Comparison of ENCODE assay signal across 21 cellular contexts in genomic region chr14:90058876-90059458, GRCh38. TPM values are rescaled to one million over a fixed set of nuclear protein-coding genes. Genes with fewer than 3 reads are reported as not detected.
A peak's percentile ranks its signal among the peaks of the same experiment; 100 is the strongest.
DNase-seq lines count a peak whose midpoint lies in the region; ATAC-seq and TF ChIP-seq lines count a peak whose summit lies in the region.
"Had no signal": no experiment of that assay in that cellular context is flagged by ENCODE, and none has a peak within 500 bp of the region (broad histone marks: within the 10 kb centered on the region; RNA-seq: fewer than 3 reads in every experiment).

No MANE protein-coding gene starts in this region.

- H3K4me1 Mint-ChIP-seq in activated CD8-positive, alpha-beta memory T cell treated with anti-CD3 and anti-CD28 coated beads, Interleukin-2, amount 10 ng/mL, durations not matched to agents 7 days and 5 days = peaks cover 24% of the 10 kb centered on the region
- H3K4me1 Mint-ChIP-seq in neural crest cell = peaks cover 12% of the 10 kb centered on the region

- no peaks in the 10 kb centered on the region for H4K20me1 ChIP-seq in PC-9 (ENCODE audit: insufficient read depth)

- H3K9me3 Mint-ChIP-seq in activated CD8-positive, alpha-beta memory T cell treated with anti-CD3 and anti-CD28 coated beads, Interleukin-2, amount 10 ng/mL, durations not matched to agents 7 days and 5 days (ENCODE audit: low read depth) = no peaks in the 10 kb centered on the region
- H3K9me3 Mint-ChIP-seq in neural crest cell = no peaks in the 10 kb centered on the region
- H3K9me3 Mint-ChIP-seq: activated naive CD4-positive, alpha-beta T cell treated with anti-CD3 and anti-CD28 coated beads, Interleukin-2, amount 10 ng/mL, durations not matched to agents 7 days and 5 days; stimulated activated naive CD8-positive, alpha-beta T cell treated with anti-CD3 and anti-CD28 coated beads, Interleukin-15, amount 100 ng/mL, for 72 hours had no signal

- intact Hi-C loops in PC-9 (cut with micrococcal nuclease; ENCODE audit: unreplicated experiment) = no loop called here

- TF ChIP-seq CTCF in neural crest cell (conservative IDR thresholded peaks at IDR 0.05) (no peak), PC-9 (conservative IDR thresholded peaks at IDR 0.05) (no peak)

- peaks cover 76% of the 10 kb centered on the region for H3K27me3 Mint-ChIP-seq in activated CD8-positive, alpha-beta memory T cell treated with anti-CD3 and anti-CD28 coated beads, Interleukin-2, amount 10 ng/mL, durations not matched to agents 7 days and 5 days
- H3K27me3 Mint-ChIP-seq in neural crest cell (ENCODE audit: low read depth) = peaks cover 93% of the 10 kb centered on the region

- H3K79me2 ChIP-seq in PC-9 (ENCODE audit: low read depth) = no peaks in the 10 kb centered on the region

- no peaks in the 10 kb centered on the region for H3K36me3 Mint-ChIP-seq in activated CD8-positive, alpha-beta memory T cell treated with anti-CD3 and anti-CD28 coated beads, Interleukin-2, amount 10 ng/mL, durations not matched to agents 7 days and 5 days
- no peaks in the 10 kb centered on the region for H3K36me3 Mint-ChIP-seq in neural crest cell (ENCODE audit: low read depth)
- H3K36me3 Mint-ChIP-seq: activated naive CD4-positive, alpha-beta T cell treated with anti-CD3 and anti-CD28 coated beads, Interleukin-2, amount 10 ng/mL, durations not matched to agents 7 days and 5 days had no signal

- no peaks in the 10 kb centered on the region for H3K9me2 ChIP-seq in PC-9 (ENCODE audit: insufficient read depth)

- no peak overlapping the region for H3K4me2 ChIP-seq in PC-9

- no peaks in the 10 kb centered on the region for H3K36me3 ChIP-seq in PC-9 (ENCODE audit: low read depth)

- no peaks in the 10 kb centered on the region for H3F3A ChIP-seq in PC-9 (ENCODE audit: insufficient read depth, low read depth)

- POLR2A ChIA-PET in PC-9 (lab: Charles Lee; ENCODE audit: unreplicated experiment) = no interaction called here

- no peak for DNase-seq in activated CD8-positive, alpha-beta memory T cell treated with anti-CD3 and anti-CD28 coated beads, Interleukin-2, amount 10 ng/mL, durations not matched to agents 7 days and 5 days
- DNase-seq in activated CD8-positive, alpha-beta memory T cell treated with anti-CD3 and anti-CD28 coated beads for 24 hours = no peak
- peak; percentile 30 for DNase-seq in NAMALWA (ENCODE audit: low spot score)
- peak; percentile 14 for DNase-seq in amniotic epithelial cell (ENCODE audit: low read depth)
- DNase-seq in neural crest cell (ENCODE audit: low read depth, low spot score) = no peak
- no peak for DNase-seq in globus pallidus (ENCODE audit: low spot score)
- DNase-seq in PC-9 = no peak
- DNase-seq in NCI-H1436 (lab: John Stamatoyannopoulos, UW) = no peak
- DNase-seq: activated CD4-positive, CD25-positive, alpha-beta regulatory T cell; activated naive CD4-positive, alpha-beta T cell treated with anti-CD3 and anti-CD28 coated beads, Interleukin-2, amount 10 ng/mL, durations not matched to agents 7 days and 5 days; effector CD8-positive, alpha-beta T cell; GF-D8; hypothalamus; left cardiac atrium; mucosa of descending colon; NCI-H187 treated with DMSO at 0.1 percent for 48 hours; NCI-H524; stimulated activated CD4-positive, alpha-beta T cell treated with anti-CD3 and anti-CD28 coated beads, Interleukin-12 subunit alpha, Interleukin-12 subunit beta, amount 100 ng/mL, for 4 hours; stimulated activated naive CD8-positive, alpha-beta T cell treated with anti-CD3 and anti-CD28 coated beads, Interleukin-15, amount 100 ng/mL, for 72 hours had no signal

- no peak overlapping the region for H3K4me3 ChIP-seq in PC-9
- H3K4me3 ChIP-seq: A549, mucosa of descending colon had no signal

- no peaks in the 10 kb centered on the region for H3K27me3 ChIP-seq in PC-9 (ENCODE audit: insufficient read depth, low read depth)

- H3K4me1 ChIP-seq in PC-9 (replicated peaks; ENCODE audit: insufficient read depth) = no peaks in the 10 kb centered on the region

- CTCF ChIA-PET in activated CD8-positive, alpha-beta memory T cell treated with anti-CD3 and anti-CD28 coated beads, Interleukin-2, amount 10 ng/mL, durations not matched to agents 7 days and 5 days (lab: Charles Lee) = interaction anchor here (1.2 to 1.8 kb wide), 2 partner anchors 85 to 120 kb away, joined by 7 to 11 read pairs; no protein-coding TSS in a partner anchor
- CTCF ChIA-PET in PC-9 (lab: Charles Lee) = no interaction called here

- H2AFZ ChIP-seq in PC-9 = no peak overlapping the region

- no peaks in the 10 kb centered on the region for H3K9me3 ChIP-seq in PC-9 (ENCODE audit: insufficient read depth, low read depth)
- H3K9me3 ChIP-seq: mucosa of descending colon had no signal

- no peak for ATAC-seq in activated CD8-positive, alpha-beta memory T cell treated with anti-CD3 and anti-CD28 coated beads, Interleukin-2, amount 10 ng/mL, durations not matched to agents 7 days and 5 days
- ATAC-seq: A549; left cardiac atrium; mucosa of descending colon; stimulated activated naive CD8-positive, alpha-beta T cell treated with anti-CD3 and anti-CD28 coated beads, Interleukin-15, amount 100 ng/mL, for 72 hours had no signal

- no TSS peak for BruUV-seq in PC-9 (replicated peaks; lab: Mats Ljungman, UMichigan)

- H3K4me3 Mint-ChIP-seq in activated CD8-positive, alpha-beta memory T cell treated with anti-CD3 and anti-CD28 coated beads, Interleukin-2, amount 10 ng/mL, durations not matched to agents 7 days and 5 days = peak overlapping the region; percentile 11
- H3K4me3 Mint-ChIP-seq in neural crest cell = peak overlapping the region; percentile 56

- H3K27ac Mint-ChIP-seq in activated CD8-positive, alpha-beta memory T cell treated with anti-CD3 and anti-CD28 coated beads, Interleukin-2, amount 10 ng/mL, durations not matched to agents 7 days and 5 days = no peak overlapping the region
- H3K27ac Mint-ChIP-seq in neural crest cell (ENCODE audit: unreplicated experiment) = no peak overlapping the region
- H3K27ac Mint-ChIP-seq: activated naive CD4-positive, alpha-beta T cell treated with anti-CD3 and anti-CD28 coated beads, Interleukin-2, amount 10 ng/mL, durations not matched to agents 7 days and 5 days had no signal

- no peak overlapping the region for H3K27ac ChIP-seq in PC-9
- H3K27ac ChIP-seq: A549 had no signal

RNA-seq across cellular contexts. Expression of gene KCNK13, which starts 2.8 kb away (rescaled TPM):
- total RNA-seq in activated CD8-positive, alpha-beta memory T cell treated with anti-CD3 and anti-CD28 coated beads, Interleukin-2, amount 10 ng/mL, durations not matched to agents 7 days and 5 days = under 1 TPM; 0.21 to 0.23 TPM
- not detected in 2 replicates for total RNA-seq in neural crest cell
- total RNA-seq in PC-9 (2021) = not detected in 2 replicates
- total RNA-seq: LHCN-M2 had no signal

Comparison
In these comparisons a context has a peak if more than half of its experiments do, and no peak if none do; other contexts are left out.
1. DNase-seq: peak in NAMALWA (single experiment) and amniotic epithelial cell (single experiment); none in activated CD8-positive, alpha-beta memory T cell treated with anti-CD3 and anti-CD28 coated beads, Interleukin-2, amount 10 ng/mL, durations not matched to agents 7 days and 5 days (single experiment), activated CD8-positive, alpha-beta memory T cell treated with anti-CD3 and anti-CD28 coated beads for 24 hours (single experiment), neural crest cell (single experiment), globus pallidus (single experiment), PC-9 (0 of 2) and NCI-H1436 (single experiment).